ENCODE assay signal across 27 cellular contexts in genomic region chr4:77795339-77795738, GRCh38. TPM values are rescaled to one million over a fixed set of nuclear protein-coding genes. Genes with fewer than 3 reads are reported as not detected.
DNase-seq lines count a peak whose midpoint lies in the region; ATAC-seq, FAIRE-seq and TF ChIP-seq lines count a peak whose summit lies in the region.
"Had no signal": no experiment of that assay in that cellular context is flagged by ENCODE, and none has a peak within 500 bp of the region (broad histone marks: within the 10 kb centered on the region; RNA-seq: fewer than 3 reads in every experiment).

No MANE protein-coding gene starts in this region.

- no peak overlapping the region for H3K23ac ChIP-seq in neuronal stem cell (ENCODE audit: low read depth, low read length, poor library complexity)

- no peak overlapping the region for H2BK5ac ChIP-seq in neuronal stem cell (ENCODE audit: low read length)

- H2AK5ac ChIP-seq in neuronal stem cell (ENCODE audit: low read depth, low read length), result no peak overlapping the region

- no peaks in the 10 kb centered on the region for H3K36me3 ChIP-seq in astrocyte (ENCODE audit: insufficient read depth, low read length)
- no peaks in the 10 kb centered on the region for H3K36me3 ChIP-seq in neuronal stem cell (replicated peaks in 1 of 2; ENCODE audit: control insufficient read depth in 2 of 2, insufficient read depth in 2 of 2, low read length in 2 of 2)
- H3K36me3 ChIP-seq: colonic mucosa, esophagus muscularis mucosa, gastrocnemius medialis, left lung, right lobe of liver, thyroid gland had no signal

- H4K20me1 ChIP-seq in astrocyte (ENCODE audit: insufficient read depth, low read length), result peaks cover 26% of the 10 kb centered on the region

- H3K9me3 ChIP-seq in CD4-positive, alpha-beta T cell (ENCODE audit: control insufficient read depth, low read length), result no peaks in the 10 kb centered on the region
- no peaks in the 10 kb centered on the region for H3K9me3 ChIP-seq in astrocyte (ENCODE audit: insufficient read depth, low read depth, low read length)
- H3K9me3 ChIP-seq in neuronal stem cell (replicated peaks in 1 of 2; ENCODE audit: control insufficient read depth in 2 of 2, insufficient read depth in 1 of 2, low read depth in 1 of 2, low read length in 2 of 2), result no peaks in the 10 kb centered on the region
- H3K9me3 ChIP-seq: colonic mucosa, esophagus muscularis mucosa, gastrocnemius medialis, right lobe of liver, SK-N-SH, thyroid gland had no signal

- H3K27ac ChIP-seq in CD4-positive, alpha-beta T cell (ENCODE audit: low read depth, low read length), result no peak overlapping the region
- H3K27ac ChIP-seq in astrocyte (ENCODE audit: low read depth, low read length), result no peak overlapping the region
- no peak overlapping the region for H3K27ac ChIP-seq in neuronal stem cell (replicated peaks; ENCODE audit: low read length)
- H3K27ac ChIP-seq: C4-2B, colonic mucosa, esophagus muscularis mucosa, gastrocnemius medialis, left lung, parathyroid adenoma, right lobe of liver, RWPE1, thyroid gland had no signal

- no peaks in the 10 kb centered on the region for H3K27me3 Mint-ChIP-seq in CD4-positive, alpha-beta T cell
- H3K27me3 Mint-ChIP-seq in IgD-negative memory B cell (no peaks in the 10 kb centered on the region), astrocyte (ENCODE audit: low read depth, unreplicated experiment) (no peaks in the 10 kb centered on the region)
- H3K27me3 Mint-ChIP-seq in natural killer cell treated with Interleukin-12 subunit alpha and Interleukin-12 subunit beta and Interleukin-15 and Interleukin-18, amount 100 ng/mL, for 72 hours, result no peaks in the 10 kb centered on the region
- H3K27me3 Mint-ChIP-seq: activated CD4-positive, alpha-beta T cell treated with anti-CD3 and anti-CD28 coated beads, Interleukin-2, amount 10 ng/mL, durations not matched to agents 24 days and 14 days; activated CD8-positive, alpha-beta memory T cell treated with anti-CD3 and anti-CD28 coated beads, Interleukin-2, amount 10 ng/mL, durations not matched to agents 7 days and 5 days; stimulated activated naive CD8-positive, alpha-beta T cell treated with anti-CD3 and anti-CD28 coated beads, Interleukin-15, amount 100 ng/mL, for 72 hours had no signal

- ATAC-seq in CD4-positive, alpha-beta T cell (ENCODE audit: poor library complexity), result peak; percentile 16
- no peak for ATAC-seq in natural killer cell treated with Interleukin-12 subunit alpha and Interleukin-12 subunit beta and Interleukin-15 and Interleukin-18, amount 100 ng/mL, for 72 hours
- ATAC-seq: activated CD8-positive, alpha-beta memory T cell treated with anti-CD3 and anti-CD28 coated beads, Interleukin-2, amount 10 ng/mL, durations not matched to agents 7 days and 5 days; left lung; right lobe of liver; stimulated activated naive CD8-positive, alpha-beta T cell treated with anti-CD3 and anti-CD28 coated beads, Interleukin-15, amount 100 ng/mL, for 72 hours had no signal

- H3K4me1 ChIP-seq in astrocyte (ENCODE audit: insufficient read depth, low read length), result no peaks in the 10 kb centered on the region
- H3K4me1 ChIP-seq in neuronal stem cell (ENCODE audit: control insufficient read depth in 2 of 2, insufficient read depth in 1 of 2, low read depth in 1 of 2, low read length in 2 of 2), result no peaks in the 10 kb centered on the region
- H3K4me1 ChIP-seq: colonic mucosa, parathyroid adenoma had no signal

- no peak overlapping the region for H3K14ac ChIP-seq in neuronal stem cell (ENCODE audit: low read length)

- DNase-seq in CD4-positive, alpha-beta T cell, result no peak
- DNase-seq in astrocyte (ENCODE audit: low read depth), result no peak
- no peak for DNase-seq in natural killer cell treated with Interleukin-12 subunit alpha and Interleukin-12 subunit beta and Interleukin-15 and Interleukin-18, amount 100 ng/mL, for 72 hours (ENCODE audit: low spot score)
- DNase-seq in epidermal melanocyte (ENCODE audit: insufficient read length, low spot score), result no peak
- no peak for DNase-seq in neuronal stem cell (ENCODE audit: low spot score)
- DNase-seq in NCI-H2196 treated with DMSO at 0.1 percent for 48 hours (lab: John Stamatoyannopoulos, UW; ENCODE audit: unreplicated experiment), result no peak
- DNase-seq: activated CD4-positive, alpha-beta T cell treated with anti-CD3 and anti-CD28 coated beads, Interleukin-2, amount 10 ng/mL, durations not matched to agents 24 days and 14 days; activated CD8-positive, alpha-beta memory T cell treated with anti-CD3 and anti-CD28 coated beads, Interleukin-2, amount 10 ng/mL, durations not matched to agents 7 days and 5 days; activated effector memory CD4-positive, alpha-beta T cell treated with Interleukin-2 at 50 U/mL for 16 hours; colonic mucosa; DMS 273 treated with DMSO at 0.1 percent for 48 hours; gastrocnemius medialis; hippocampal formation; IMR-90; left lung; NCI-H187; NCI-H526 treated with DMSO at 0.1 percent for 48 hours; nephron progenitor cell; right lobe of liver; SK-N-SH; stimulated activated naive CD8-positive, alpha-beta T cell treated with anti-CD3 and anti-CD28 coated beads, Interleukin-15, amount 100 ng/mL, for 72 hours; thyroid gland had no signal

- no peaks in the 10 kb centered on the region for H3K27me3 ChIP-seq in CD4-positive, alpha-beta T cell (ENCODE audit: control insufficient read depth, insufficient read depth, low read length)
- H3K27me3 ChIP-seq in astrocyte (ENCODE audit: insufficient read depth, low read length) (no peaks in the 10 kb centered on the region), neuronal stem cell (ENCODE audit: control insufficient read depth in 3 of 3, insufficient read depth in 3 of 3, low read depth in 1 of 3, low read length in 3 of 3) (no peaks in the 10 kb centered on the region)
- H3K27me3 ChIP-seq: colonic mucosa, esophagus muscularis mucosa, gastrocnemius medialis, left lung, right lobe of liver, thyroid gland had no signal

- H3K4me1 Mint-ChIP-seq in CD4-positive, alpha-beta T cell (ENCODE audit: low read depth), result peaks cover 89% of the 10 kb centered on the region
- peaks cover 39 to 50% (median 42%) of the 10 kb centered on the region in 3 donors for H3K4me1 Mint-ChIP-seq in IgD-negative memory B cell
- H3K4me1 Mint-ChIP-seq in astrocyte (ENCODE audit: low read depth, unreplicated experiment), result peaks cover 20% of the 10 kb centered on the region
- peaks cover 46 to 54% of the 10 kb centered on the region in 2 donors for H3K4me1 Mint-ChIP-seq in natural killer cell treated with Interleukin-12 subunit alpha and Interleukin-12 subunit beta and Interleukin-15 and Interleukin-18, amount 100 ng/mL, for 72 hours (ENCODE audit: low read depth in 2 of 2)

- WGBS in neuronal stem cell (ENCODE audit: extremely low coverage in 2 of 2, insufficient read length in 2 of 2, insufficient replicate concordance in 1 of 2), 2 donors, result no CpG with 5 or more reads among the region's 1 CpG

- H3K79me2 ChIP-seq in astrocyte (ENCODE audit: insufficient read depth, low read length), result peaks cover 62% of the 10 kb centered on the region

- no peak overlapping the region for H4K8ac ChIP-seq in neuronal stem cell (ENCODE audit: low read depth, low read length)

- peaks cover 6% of the 10 kb centered on the region for H3K9me3 Mint-ChIP-seq in CD4-positive, alpha-beta T cell
- H3K9me3 Mint-ChIP-seq in IgD-negative memory B cell (peaks cover 2 to 9% (median 4%) of the 10 kb centered on the region in 3 donors), astrocyte (ENCODE audit: unreplicated experiment) (no peaks in the 10 kb centered on the region)
- H3K9me3 Mint-ChIP-seq in natural killer cell treated with Interleukin-12 subunit alpha and Interleukin-12 subunit beta and Interleukin-15 and Interleukin-18, amount 100 ng/mL, for 72 hours, result peaks cover 6% of the 10 kb centered on the region

- no peak for FAIRE-seq in astrocyte (lab: Jason Lieb, UNC)

- peak overlapping the region; percentile 68 for H3K27ac Mint-ChIP-seq in CD4-positive, alpha-beta T cell
- H3K27ac Mint-ChIP-seq in IgD-negative memory B cell (peak overlapping the region in 2 of 3 donors; percentile 62 to 73), astrocyte (ENCODE audit: unreplicated experiment) (no peak overlapping the region)
- H3K27ac Mint-ChIP-seq in natural killer cell treated with Interleukin-12 subunit alpha and Interleukin-12 subunit beta and Interleukin-15 and Interleukin-18, amount 100 ng/mL, for 72 hours, result peak overlapping the region in 1 of 2 donors; percentile 68
- H3K27ac Mint-ChIP-seq: activated CD4-positive, alpha-beta T cell treated with anti-CD3 and anti-CD28 coated beads, Interleukin-2, amount 10 ng/mL, durations not matched to agents 24 days and 14 days; activated CD8-positive, alpha-beta memory T cell treated with anti-CD3 and anti-CD28 coated beads, Interleukin-2, amount 10 ng/mL, durations not matched to agents 7 days and 5 days; nephron progenitor cell; stimulated activated naive CD8-positive, alpha-beta T cell treated with anti-CD3 and anti-CD28 coated beads, Interleukin-15, amount 100 ng/mL, for 72 hours had no signal

- no peak overlapping the region for H2BK12ac ChIP-seq in neuronal stem cell (ENCODE audit: low read length)

- no peak for TF ChIP-seq CTCF in CD4-positive, alpha-beta T cell (IDR thresholded peaks at IDR 0.05)
- TF ChIP-seq CTCF in astrocyte (IDR thresholded peaks at IDR 0.05; ENCODE audit: insufficient read depth, low read depth, low read length), result no peak

- H3K4me3 ChIP-seq in astrocyte (ENCODE audit: insufficient read depth, low read depth, low read length), result no peak overlapping the region
- no peak overlapping the region for H3K4me3 ChIP-seq in neuronal stem cell (ENCODE audit: low read length in 2 of 2)
- H3K4me3 ChIP-seq: colonic mucosa, esophagus muscularis mucosa, gastrocnemius medialis, left lung, right lobe of liver, thyroid gland had no signal

- no peaks in the 10 kb centered on the region for H3K79me1 ChIP-seq in neuronal stem cell (ENCODE audit: low read depth, low read length)

- H3K9ac ChIP-seq in astrocyte (ENCODE audit: low read length), result no peak overlapping the region
- H3K9ac ChIP-seq in neuronal stem cell (ENCODE audit: low read depth, low read length, poor library complexity), result no peak overlapping the region
- H3K9ac ChIP-seq: parathyroid adenoma, SK-N-SH had no signal

- no peak overlapping the region for H2BK15ac ChIP-seq in neuronal stem cell (ENCODE audit: low read length)

- peak overlapping the region; percentile 57 for H3K4me3 Mint-ChIP-seq in CD4-positive, alpha-beta T cell
- H3K4me3 Mint-ChIP-seq in IgD-negative memory B cell, result peak overlapping the region in 2 of 4 donors; percentile 12 to 53
- H3K4me3 Mint-ChIP-seq in astrocyte (ENCODE audit: unreplicated experiment), result peak overlapping the region; percentile 23
- H3K4me3 Mint-ChIP-seq in natural killer cell treated with Interleukin-12 subunit alpha and Interleukin-12 subunit beta and Interleukin-15 and Interleukin-18, amount 100 ng/mL, for 72 hours, result peak overlapping the region; percentile 61
- H3K4me3 Mint-ChIP-seq: activated CD4-positive, alpha-beta T cell treated with anti-CD3 and anti-CD28 coated beads, Interleukin-2, amount 10 ng/mL, durations not matched to agents 24 days and 14 days; activated CD8-positive, alpha-beta memory T cell treated with anti-CD3 and anti-CD28 coated beads, Interleukin-2, amount 10 ng/mL, durations not matched to agents 7 days and 5 days; nephron progenitor cell had no signal

- no peak overlapping the region for H3K4ac ChIP-seq in neuronal stem cell (ENCODE audit: low read length)

- POLR2A ChIA-PET in CD4-positive, alpha-beta T cell (lab: Charles Lee), result interaction anchor here (1.2 to 1.4 kb wide), 2 partner anchors 25 to 67 kb away, joined by 3 to 4 read pairs; partner anchors contain the start of gene MRPL1

- intact Hi-C loops in CD4-positive, alpha-beta T cell (cut with DNase I, micrococcal nuclease), result no loop called here

- no peak overlapping the region for H4K91ac ChIP-seq in neuronal stem cell (ENCODE audit: low read depth, low read length, poor library complexity)

- H3K4me2 ChIP-seq in astrocyte (ENCODE audit: low read length), result no peak overlapping the region
- H3K4me2 ChIP-seq in neuronal stem cell (ENCODE audit: insufficient read depth, low read length, poor library complexity, severe bottlenecking), result no peak overlapping the region
- H3K4me2 ChIP-seq: SK-N-SH had no signal

- H3K18ac ChIP-seq in neuronal stem cell (ENCODE audit: low read length), result no peak overlapping the region

- H3K36me3 Mint-ChIP-seq in CD4-positive, alpha-beta T cell (ENCODE audit: low read depth), result peaks cover 61% of the 10 kb centered on the region
- H3K36me3 Mint-ChIP-seq in IgD-negative memory B cell, result peaks cover 11% of the 10 kb centered on the region
- no peaks in the 10 kb centered on the region for H3K36me3 Mint-ChIP-seq in astrocyte (ENCODE audit: low read depth, unreplicated experiment)
- peaks cover 26% of the 10 kb centered on the region for H3K36me3 Mint-ChIP-seq in natural killer cell treated with Interleukin-12 subunit alpha and Interleukin-12 subunit beta and Interleukin-15 and Interleukin-18, amount 100 ng/mL, for 72 hours

- no peak overlapping the region for H2BK120ac ChIP-seq in neuronal stem cell (ENCODE audit: low read depth, low read length)

- H2AFZ ChIP-seq in astrocyte (ENCODE audit: low read depth, low read length) (no peak overlapping the region), neuronal stem cell (ENCODE audit: low read length) (no peak overlapping the region)
- H2AFZ ChIP-seq: parathyroid adenoma had no signal

- CTCF ChIA-PET in CD4-positive, alpha-beta T cell (lab: Charles Lee), result interaction anchor here (1.2 kb wide), 1 partner anchor 37 kb away, joined by 3 read pairs; no protein-coding TSS in a partner anchor

RNA-seq across cellular contexts. Expression of gene CNOT6L, which starts 23.8 kb away (rescaled TPM):
- total RNA-seq in CD4-positive, alpha-beta T cell, result 100 to 1,000 TPM; 216 to 234 TPM
- 40.1 TPM for polyA plus RNA-seq in IgD-negative memory B cell
- total RNA-seq in astrocyte, result 33.4 and 34.0 TPM in 2 replicates
- total RNA-seq in natural killer cell treated with Interleukin-12 subunit alpha and Interleukin-12 subunit beta and Interleukin-15 and Interleukin-18, amount 100 ng/mL, for 72 hours, result 100 to 1,000 TPM in 1 of 2 donors, 10 to 100 TPM in 1; 90.2 to 130 TPM
- polyA plus RNA-seq in neuronal stem cell (2013, experiment 1 of 2), result 4.7 TPM
- polyA plus RNA-seq in neuronal stem cell (2013, experiment 2 of 2), result 5.0 TPM
